ENCODE assay signal across 1 cellular context in genomic region chr20:17953935-17954334, GRCh38.
TF ChIP-seq lines count a peak whose summit lies in the region.

No MANE protein-coding gene starts in this region.

TF ChIP-seq in GM23338, 12 proteins besides CTCF, POLR2A, EP300 and RAD21 (continued from another document):
- TF ChIP-seq, protein P1, sequence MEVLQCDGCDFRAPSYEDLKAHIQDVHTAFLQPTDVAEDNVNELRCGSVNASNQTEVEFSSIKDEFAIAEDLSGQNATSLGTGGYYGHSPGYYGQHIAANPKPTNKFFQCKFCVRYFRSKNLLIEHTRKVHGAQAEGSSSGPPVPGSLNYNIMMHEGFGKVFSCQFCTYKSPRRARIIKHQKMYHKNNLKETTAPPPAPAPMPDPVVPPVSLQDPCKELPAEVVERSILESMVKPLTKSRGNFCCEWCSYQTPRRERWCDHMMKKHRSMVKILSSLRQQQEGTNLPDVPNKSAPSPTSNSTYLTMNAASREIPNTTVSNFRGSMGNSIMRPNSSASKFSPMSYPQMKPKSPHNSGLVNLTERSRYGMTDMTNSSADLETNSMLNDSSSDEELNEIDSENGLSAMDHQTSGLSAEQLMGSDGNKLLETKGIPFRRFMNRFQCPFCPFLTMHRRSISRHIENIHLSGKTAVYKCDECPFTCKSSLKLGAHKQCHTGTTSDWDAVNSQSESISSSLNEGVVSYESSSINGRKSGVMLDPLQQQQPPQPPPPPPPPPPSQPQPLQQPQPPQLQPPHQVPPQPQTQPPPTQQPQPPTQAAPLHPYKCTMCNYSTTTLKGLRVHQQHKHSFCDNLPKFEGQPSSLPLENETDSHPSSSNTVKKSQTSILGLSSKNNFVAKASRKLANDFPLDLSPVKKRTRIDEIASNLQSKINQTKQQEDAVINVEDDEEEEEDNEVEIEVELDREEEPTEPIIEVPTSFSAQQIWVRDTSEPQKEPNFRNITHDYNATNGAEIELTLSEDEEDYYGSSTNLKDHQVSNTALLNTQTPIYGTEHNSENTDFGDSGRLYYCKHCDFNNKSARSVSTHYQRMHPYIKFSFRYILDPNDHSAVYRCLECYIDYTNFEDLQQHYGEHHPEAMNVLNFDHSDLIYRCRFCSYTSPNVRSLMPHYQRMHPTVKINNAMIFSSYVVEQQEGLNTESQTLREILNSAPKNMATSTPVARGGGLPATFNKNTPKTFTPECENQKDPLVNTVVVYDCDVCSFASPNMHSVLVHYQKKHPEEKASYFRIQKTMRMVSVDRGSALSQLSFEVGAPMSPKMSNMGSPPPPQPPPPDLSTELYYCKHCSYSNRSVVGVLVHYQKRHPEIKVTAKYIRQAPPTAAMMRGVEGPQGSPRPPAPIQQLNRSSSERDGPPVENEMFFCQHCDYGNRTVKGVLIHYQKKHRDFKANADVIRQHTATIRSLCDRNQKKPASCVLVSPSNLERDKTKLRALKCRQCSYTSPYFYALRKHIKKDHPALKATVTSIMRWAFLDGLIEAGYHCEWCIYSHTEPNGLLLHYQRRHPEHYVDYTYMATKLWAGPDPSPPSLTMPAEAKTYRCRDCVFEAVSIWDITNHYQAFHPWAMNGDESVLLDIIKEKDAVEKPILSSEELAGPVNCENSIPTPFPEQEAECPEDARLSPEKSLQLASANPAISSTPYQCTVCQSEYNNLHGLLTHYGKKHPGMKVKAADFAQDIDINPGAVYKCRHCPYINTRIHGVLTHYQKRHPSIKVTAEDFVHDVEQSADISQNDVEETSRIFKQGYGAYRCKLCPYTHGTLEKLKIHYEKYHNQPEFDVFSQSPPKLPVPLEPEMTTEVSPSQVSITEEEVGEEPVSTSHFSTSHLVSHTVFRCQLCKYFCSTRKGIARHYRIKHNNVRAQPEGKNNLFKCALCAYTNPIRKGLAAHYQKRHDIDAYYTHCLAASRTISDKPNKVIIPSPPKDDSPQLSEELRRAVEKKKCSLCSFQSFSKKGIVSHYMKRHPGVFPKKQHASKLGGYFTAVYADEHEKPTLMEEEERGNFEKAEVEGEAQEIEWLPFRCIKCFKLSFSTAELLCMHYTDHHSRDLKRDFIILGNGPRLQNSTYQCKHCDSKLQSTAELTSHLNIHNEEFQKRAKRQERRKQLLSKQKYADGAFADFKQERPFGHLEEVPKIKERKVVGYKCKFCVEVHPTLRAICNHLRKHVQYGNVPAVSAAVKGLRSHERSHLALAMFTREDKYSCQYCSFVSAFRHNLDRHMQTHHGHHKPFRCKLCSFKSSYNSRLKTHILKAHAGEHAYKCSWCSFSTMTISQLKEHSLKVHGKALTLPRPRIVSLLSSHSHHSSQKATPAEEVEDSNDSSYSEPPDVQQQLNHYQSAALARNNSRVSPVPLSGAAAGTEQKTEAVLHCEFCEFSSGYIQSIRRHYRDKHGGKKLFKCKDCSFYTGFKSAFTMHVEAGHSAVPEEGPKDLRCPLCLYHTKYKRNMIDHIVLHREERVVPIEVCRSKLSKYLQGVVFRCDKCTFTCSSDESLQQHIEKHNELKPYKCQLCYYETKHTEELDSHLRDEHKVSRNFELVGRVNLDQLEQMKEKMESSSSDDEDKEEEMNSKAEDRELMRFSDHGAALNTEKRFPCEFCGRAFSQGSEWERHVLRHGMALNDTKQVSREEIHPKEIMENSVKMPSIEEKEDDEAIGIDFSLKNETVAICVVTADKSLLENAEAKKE (CRISPR knock-in tag; IDR thresholded peaks at IDR 0.05), result no peak
- TF ChIP-seq NANOG (IDR thresholded peaks at IDR 0.05; ENCODE audit: borderline replicate concordance) (no peak), EZH2 (IDR thresholded peaks at IDR 0.05; ENCODE audit: low read depth, unreplicated experiment) (no peak), JUNB (IDR thresholded peaks at IDR 0.05; ENCODE audit: unreplicated experiment) (no peak), ZNF114 (CRISPR knock-in tag; IDR thresholded peaks at IDR 0.05) (no peak)
